25 cellular contexts compared by ENCODE assay signal in the genomic region with DNA sequence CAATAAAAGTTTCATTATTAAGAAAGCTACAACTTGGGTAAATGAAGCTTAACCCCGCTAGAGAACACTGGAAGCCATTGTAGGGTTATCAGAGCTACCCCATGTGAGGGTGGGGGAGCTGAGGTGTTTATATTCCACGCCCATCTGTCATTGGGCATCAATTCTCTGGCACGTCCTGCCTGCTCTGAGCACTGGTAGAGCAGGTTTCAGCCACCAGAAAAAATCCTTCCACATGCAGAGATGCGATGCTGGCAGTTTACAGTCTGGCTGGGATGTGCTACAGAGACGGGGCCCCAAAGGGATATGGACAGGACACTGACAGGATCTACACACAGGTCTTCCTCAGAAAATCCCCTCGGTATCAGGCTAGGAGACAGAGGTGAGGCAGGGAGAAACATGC. TPM values are rescaled to one million over a fixed set of nuclear protein-coding genes. Genes with fewer than 3 reads are reported as not detected.
DNase-seq lines count a peak whose midpoint lies in the region; ATAC-seq and TF ChIP-seq lines count a peak whose summit lies in the region.
"Had no signal": no experiment of that assay in that cellular context is flagged by ENCODE, and none has a peak within 500 bp of the region (broad histone marks: within the 10 kb centered on the region; RNA-seq: fewer than 3 reads in every experiment).

No MANE protein-coding gene starts in this region.

- H3K4me2 ChIP-seq in PC-3 (ENCODE audit: low read length), result peak overlapping the region; percentile 5; the same call in 1 of the 2 replicates

- intact Hi-C loops in PC-3 (cut with micrococcal nuclease) (no loop called here), left colon (cut with DNase I, micrococcal nuclease) (no loop called here), right cardiac atrium (cut with DNase I) (no loop called here)

- CTCF ChIA-PET in PC-3 (lab: Charles Lee), result interaction anchor here (0.5 kb wide), 1 partner anchor 17 kb away, joined by 8 read pairs; no protein-coding TSS in a partner anchor

- peak overlapping the region; percentile 37 for H3K4me3 Mint-ChIP-seq in type B pancreatic cell
- H3K4me3 Mint-ChIP-seq: activated CD4-positive, alpha-beta T cell treated with anti-CD3 and anti-CD28 coated beads for 36 hours; CD4-positive, alpha-beta T cell had no signal

- ATAC-seq in PC-3 (no peak), left colon (peak; percentile 92), right cardiac atrium (no peak), GM21367 (IDR thresholded peaks at IDR 0.05; ENCODE audit: unreplicated experiment) (no peak), GM19455 (IDR thresholded peaks at IDR 0.05; ENCODE audit: unreplicated experiment) (no peak)
- ATAC-seq: activated CD4-positive, alpha-beta T cell treated with anti-CD3 and anti-CD28 coated beads for 36 hours; lower lobe of right lung had no signal

- H3K4me3 ChIP-seq in PC-3 (ENCODE audit: low read length), result no peak overlapping the region
- no peak overlapping the region for H3K4me3 ChIP-seq in right cardiac atrium (ENCODE audit: low read length)
- H3K4me3 ChIP-seq: HAP-1, lower lobe of right lung, prostate gland, sigmoid colon, thoracic aorta had no signal

- H3K27ac Mint-ChIP-seq in type B pancreatic cell, result peak overlapping the region; percentile 71
- H3K27ac Mint-ChIP-seq: activated CD4-positive, alpha-beta T cell treated with anti-CD3 and anti-CD28 coated beads for 36 hours; CD4-positive, alpha-beta T cell had no signal

- H2AFZ ChIP-seq in PC-3 (ENCODE audit: low read length), result no peak overlapping the region

- H3K9me3 ChIP-seq in PC-3 (ENCODE audit: low read length) (no peaks in the 10 kb centered on the region), right cardiac atrium (ENCODE audit: control insufficient read depth, low read length) (no peaks in the 10 kb centered on the region)
- H3K9me3 ChIP-seq: HAP-1, lower lobe of right lung, prostate gland, sigmoid colon, thoracic aorta had no signal

- BruUV-seq in PC-3 (replicated peaks; lab: Mats Ljungman, UMichigan), result no TSS peak

- no peaks in the 10 kb centered on the region for H3K36me3 Mint-ChIP-seq in type B pancreatic cell

- H3K27me3 Mint-ChIP-seq in type B pancreatic cell, result peaks cover 3% of the 10 kb centered on the region
- H3K27me3 Mint-ChIP-seq: CD4-positive, alpha-beta T cell had no signal

- H3F3A ChIP-seq in PC-3 (ENCODE audit: low read length, unreplicated experiment), result no peaks in the 10 kb centered on the region

- H3K9me2 ChIP-seq in PC-3 (replicated peaks; ENCODE audit: low read length), result no peaks in the 10 kb centered on the region

- no peak overlapping the region for H3K27ac ChIP-seq in PC-3 (ENCODE audit: low read length)
- no peak overlapping the region for H3K27ac ChIP-seq in right cardiac atrium (ENCODE audit: low read length)
- H3K27ac ChIP-seq: lower lobe of right lung, prostate gland, sigmoid colon, thoracic aorta had no signal

- no peaks in the 10 kb centered on the region for H3K36me3 ChIP-seq in PC-3 (ENCODE audit: low read depth, low read length)
- H3K36me3 ChIP-seq: HAP-1, lower lobe of right lung, prostate gland, sigmoid colon, thoracic aorta had no signal

- TF ChIP-seq CTCF in PC-3 (conservative IDR thresholded peaks at IDR 0.05; ENCODE audit: low read depth, low read length) (no peak), type B pancreatic cell (conservative IDR thresholded peaks at IDR 0.05) (no peak)

- DNase-seq in NCI-H748 (lab: John Stamatoyannopoulos, UW; ENCODE audit: unreplicated experiment) (peak; percentile 13), NCI-H748 treated with DMSO at 0.1 percent for 48 hours (lab: John Stamatoyannopoulos, UW) (no peak), PC-3 (peak; percentile 20), left colon (peak in 1 of 2 donors; percentile 27), type B pancreatic cell (ENCODE audit: extremely low spot score, unreplicated experiment) (no peak), right cardiac atrium (no peak)
- DNase-seq: activated CD4-positive, alpha-beta T cell treated with anti-CD3 and anti-CD28 coated beads for 36 hours; activated gamma-delta T cell; activated T-cell treated with anti-CD3 and anti-CD28 coated beads, Interleukin-2, amount 50 U/mL, for 1 hour; CD4-positive, alpha-beta T cell; GF-D8; head of caudate nucleus; IMR-90; kidney glomerular epithelial cell; lower lobe of right lung; NCI-H1092 treated with DMSO at 0.1 percent for 48 hours; NCI-H2029; sigmoid colon; stimulated activated naive CD4-positive, alpha-beta T cell; T-helper 2 cell had no signal

- H3K4me1 ChIP-seq in PC-3 (ENCODE audit: insufficient read depth, low read length) (peaks cover 6% of the 10 kb centered on the region; the same call in 1 of the 2 replicates), right cardiac atrium (ENCODE audit: control insufficient read depth, insufficient read depth, low read length) (no peaks in the 10 kb centered on the region)
- H3K4me1 ChIP-seq: lower lobe of right lung, prostate gland, sigmoid colon had no signal

- peaks cover 10% of the 10 kb centered on the region for H3K4me1 Mint-ChIP-seq in type B pancreatic cell (ENCODE audit: unreplicated experiment)

- 79% methylated on average over 6 of the region's 6 CpGs for WGBS in right cardiac atrium

- no peaks in the 10 kb centered on the region for H3K79me2 ChIP-seq in PC-3 (ENCODE audit: low read length)

- POLR2A ChIA-PET in PC-3 (lab: Charles Lee; ENCODE audit: unreplicated experiment), result no interaction called here

- H3K9ac ChIP-seq in PC-3 (ENCODE audit: low read length), result no peak overlapping the region

- no peaks in the 10 kb centered on the region for H3K9me3 Mint-ChIP-seq in type B pancreatic cell
- H3K9me3 Mint-ChIP-seq: CD4-positive, alpha-beta T cell had no signal

- H4K20me1 ChIP-seq in PC-3 (ENCODE audit: low read length), result no peaks in the 10 kb centered on the region

- H3K27me3 ChIP-seq in PC-3 (ENCODE audit: low read length) (no peaks in the 10 kb centered on the region), right cardiac atrium (ENCODE audit: control insufficient read depth, insufficient read depth) (no peaks in the 10 kb centered on the region)
- H3K27me3 ChIP-seq: sigmoid colon had no signal

RNA-seq across cellular contexts. Expression of gene RAPGEF5, which starts 15.9 kb away (rescaled TPM):
- total RNA-seq in PC-3 (2014; rRNA removed), result 5.6 and 10.8 TPM in 2 replicates
- 10 to 100 TPM; 51.7 to 62.9 TPM for total RNA-seq in left colon
- total RNA-seq in type B pancreatic cell (ENCODE audit: low replicate concordance), result 11.7 and 13.3 TPM in 2 replicates
- 10 to 100 TPM; 21.7 to 30.8 (median 28.2) TPM for total RNA-seq in right cardiac atrium
- polyA plus RNA-seq in right cardiac atrium, result 8.7 TPM

Comparison
In these comparisons a context has a peak if more than half of its experiments do, and no peak if none do; other contexts are left out.
1. DNase-seq: peak in NCI-H748 (single experiment) and PC-3 (single experiment); none in NCI-H748 treated with DMSO at 0.1 percent for 48 hours (single experiment), type B pancreatic cell (single experiment) and right cardiac atrium (0 of 3).